29 cellular contexts compared by ENCODE assay signal in genomic region chr18:56997200-56997599, GRCh38.
"Had no signal": no experiment of that assay in that cellular context is flagged by ENCODE, and none has a peak within 500 bp of the region (broad histone marks: within the 10 kb centered on the region; RNA-seq: fewer than 3 reads in every experiment).

No MANE protein-coding gene starts in this region.

- DNase-seq: colonic mucosa; cortex of kidney; dermis blood vessel endothelial cell; dorsolateral prefrontal cortex; effector CD4-positive, alpha-beta T cell; effector CD8-positive, alpha-beta T cell; effector memory CD4-positive, alpha-beta T cell; effector memory CD8-positive, alpha-beta T cell; endodermal cell; erythroblast; esophagus squamous epithelium; foreskin fibroblast; foreskin keratinocyte; foreskin melanocyte; gastrocnemius medialis; glutamatergic neuron; head of caudate nucleus; heart left ventricle; heart right ventricle had no signal

- H3K27me3 ChIP-seq: colonic mucosa, dorsolateral prefrontal cortex, esophagus muscularis mucosa, esophagus squamous epithelium, foreskin keratinocyte, gastrocnemius medialis, gastroesophageal sphincter, heart left ventricle, heart right ventricle, hepatocyte had no signal

- H3K79me2 ChIP-seq: hepatocyte had no signal

- H3K9me3 Mint-ChIP-seq: dendritic cell treated with granulocyte-macrophage colony-stimulating factor and Interleukin-4, amounts not matched to agents 40 ng/mL and 50 ng/mL, for 4 days; effector memory CD8-positive, alpha-beta T cell; endodermal cell had no signal

- H3K36me3 ChIP-seq: colonic mucosa, esophagus muscularis mucosa, esophagus squamous epithelium, gastrocnemius medialis, gastroesophageal sphincter, heart left ventricle, heart right ventricle had no signal

- H3K27me3 Mint-ChIP-seq: dendritic cell treated with granulocyte-macrophage colony-stimulating factor and Interleukin-4, amounts not matched to agents 40 ng/mL and 50 ng/mL, for 4 days; effector memory CD8-positive, alpha-beta T cell had no signal

- ATAC-seq: effector memory CD8-positive, alpha-beta T cell; esophagus mucosa; foreskin keratinocyte; gastrocnemius medialis; gastroesophageal sphincter; heart left ventricle; heart right ventricle had no signal

- H3K4me1 ChIP-seq: colonic mucosa, esophagus squamous epithelium, foreskin keratinocyte, gastroesophageal sphincter had no signal

- H3K4me2 ChIP-seq: hepatocyte had no signal

- H3K4me3 ChIP-seq: colonic mucosa, coronary artery, dorsolateral prefrontal cortex, esophagus muscularis mucosa, esophagus squamous epithelium, gastrocnemius medialis, gastroesophageal sphincter, heart left ventricle, heart right ventricle, hepatocyte had no signal

- FAIRE-seq: endometrium, endothelial cell of umbilical vein, frontal cortex had no signal

- H3K4me3 Mint-ChIP-seq: dendritic cell treated with granulocyte-macrophage colony-stimulating factor and Interleukin-4, amounts not matched to agents 40 ng/mL and 50 ng/mL, for 4 days; effector memory CD8-positive, alpha-beta T cell; endodermal cell had no signal

- H3K27ac ChIP-seq: colonic mucosa, coronary artery, dorsolateral prefrontal cortex, epithelial cell of prostate, esophagus muscularis mucosa, esophagus squamous epithelium, foreskin keratinocyte, gastrocnemius medialis, gastroesophageal sphincter, heart left ventricle, heart right ventricle, hepatocyte had no signal

- H3K27ac Mint-ChIP-seq: dendritic cell treated with granulocyte-macrophage colony-stimulating factor and Interleukin-4, amounts not matched to agents 40 ng/mL and 50 ng/mL, for 4 days; effector memory CD8-positive, alpha-beta T cell; endodermal cell had no signal

- H2AFZ ChIP-seq: hepatocyte had no signal

- H3K9me3 ChIP-seq: colonic mucosa, esophagus muscularis mucosa, esophagus squamous epithelium, gastrocnemius medialis, gastroesophageal sphincter, heart left ventricle, heart right ventricle had no signal
